Comparison of ENCODE assay signal across 8 cellular contexts in genomic region chr20:23606652-23607049, GRCh38. TPM values are rescaled to one million over a fixed set of nuclear protein-coding genes. Genes with fewer than 3 reads are reported as not detected.
DNase-seq lines count a peak whose midpoint lies in the region; ATAC-seq and TF ChIP-seq lines count a peak whose summit lies in the region.

No MANE protein-coding gene starts in this region.

- TF ChIP-seq CTCF in PC-9 (conservative IDR thresholded peaks at IDR 0.05) (peak; percentile 92), foreskin fibroblast (IDR thresholded peaks at IDR 0.05; ENCODE audit: low read depth, low read length) (peak; percentile 93), thyroid gland (IDR thresholded peaks at IDR 0.05) (peak; percentile 55 to 91 (median 68))

- no peaks in the 10 kb centered on the region for H3F3A ChIP-seq in PC-9 (ENCODE audit: insufficient read depth, low read depth)

- no TSS peak for BruUV-seq in PC-9 (replicated peaks; lab: Mats Ljungman, UMichigan)

- no peak overlapping the region for H3K27ac Mint-ChIP-seq in activated T-helper 1 cell treated with anti-CD3 and anti-CD28 coated beads, Interleukin-12 subunit alpha, Interleukin-12 subunit beta, Interleukin-2, Interleukin-4 antibody, amounts not matched to agents 30 ng/mL and 10 ng/mL and 1 ng/mL, durations not matched to agents 14 hours and 24 hours and 36 hours

- no peaks in the 10 kb centered on the region for H4K20me1 ChIP-seq in PC-9 (ENCODE audit: insufficient read depth)

- H3K9me3 ChIP-seq in PC-9 (ENCODE audit: insufficient read depth, low read depth) (no peaks in the 10 kb centered on the region), thyroid gland (no peaks in the 10 kb centered on the region)

- H3K27me3 ChIP-seq in PC-9 (ENCODE audit: insufficient read depth, low read depth), result no peaks in the 10 kb centered on the region; the same call in 1 of the 2 replicates
- no peaks in the 10 kb centered on the region for H3K27me3 ChIP-seq in thyroid gland

- no peaks in the 10 kb centered on the region for H3K36me3 Mint-ChIP-seq in activated T-helper 1 cell treated with anti-CD3 and anti-CD28 coated beads, Interleukin-12 subunit alpha, Interleukin-12 subunit beta, Interleukin-2, Interleukin-4 antibody, amounts not matched to agents 30 ng/mL and 10 ng/mL and 1 ng/mL, durations not matched to agents 14 hours and 24 hours and 36 hours (ENCODE audit: low read depth)

- H3K9me3 Mint-ChIP-seq in activated T-helper 1 cell treated with anti-CD3 and anti-CD28 coated beads, Interleukin-12 subunit alpha, Interleukin-12 subunit beta, Interleukin-2, Interleukin-4 antibody, amounts not matched to agents 30 ng/mL and 10 ng/mL and 1 ng/mL, durations not matched to agents 14 hours and 24 hours and 36 hours, result no peaks in the 10 kb centered on the region

- H3K27me3 Mint-ChIP-seq in activated T-helper 1 cell treated with anti-CD3 and anti-CD28 coated beads, Interleukin-12 subunit alpha, Interleukin-12 subunit beta, Interleukin-2, Interleukin-4 antibody, amounts not matched to agents 30 ng/mL and 10 ng/mL and 1 ng/mL, durations not matched to agents 14 hours and 24 hours and 36 hours (ENCODE audit: insufficient read depth), result peaks cover 2% of the 10 kb centered on the region

- POLR2A ChIA-PET in PC-9 (lab: Charles Lee; ENCODE audit: unreplicated experiment), result no interaction called here

- no peaks in the 10 kb centered on the region for H3K9me2 ChIP-seq in PC-9 (ENCODE audit: insufficient read depth)

- peak; percentile 62 for DNase-seq in DMS79 treated with DMSO at 0.1 percent for 48 hours (lab: John Stamatoyannopoulos, UW)
- peak; percentile 53 for DNase-seq in Jurkat, Clone E6-1 (ENCODE audit: low read depth, low spot score)
- DNase-seq in PC-9, result peak; percentile 67 to 78
- peak; percentile 44 for DNase-seq in activated T-helper 1 cell treated with anti-CD3 and anti-CD28 coated beads, Interleukin-12 subunit alpha, Interleukin-12 subunit beta, Interleukin-2, Interleukin-4 antibody, amounts not matched to agents 30 ng/mL and 10 ng/mL and 1 ng/mL, durations not matched to agents 14 hours and 24 hours and 36 hours (ENCODE audit: low spot score)
- DNase-seq in foreskin fibroblast, result peak; percentile 60 to 90
- peak in 44 of 56 donors; percentile 10 to 81 (median 41) for DNase-seq in nucleus accumbens (lab: John Stamatoyannopoulos, UW)
- peak; percentile 61 to 69 for DNase-seq in thyroid gland

- CTCF ChIA-PET in PC-9 (lab: Charles Lee), result interaction anchor here (1.2 kb wide), 1 partner anchor 165 kb away, joined by 3 read pairs; no protein-coding TSS in a partner anchor

- H3K36me3 ChIP-seq in PC-9 (ENCODE audit: low read depth), result no peaks in the 10 kb centered on the region
- H3K36me3 ChIP-seq in thyroid gland, result no peaks in the 10 kb centered on the region

- WGBS in thyroid gland, 2 donors, result 11 to 12% methylated on average over 8 to 9 of the region's 9 CpGs

- H3K4me1 ChIP-seq in PC-9 (replicated peaks; ENCODE audit: insufficient read depth), result no peaks in the 10 kb centered on the region
- no peaks in the 10 kb centered on the region for H3K4me1 ChIP-seq in thyroid gland

- ATAC-seq in GM21619 (IDR thresholded peaks at IDR 0.05; ENCODE audit: unreplicated experiment), result peak; percentile 92

- H2AFZ ChIP-seq in PC-9, result no peak overlapping the region

- no peak overlapping the region for H3K4me3 Mint-ChIP-seq in activated T-helper 1 cell treated with anti-CD3 and anti-CD28 coated beads, Interleukin-12 subunit alpha, Interleukin-12 subunit beta, Interleukin-2, Interleukin-4 antibody, amounts not matched to agents 30 ng/mL and 10 ng/mL and 1 ng/mL, durations not matched to agents 14 hours and 24 hours and 36 hours

- H3K4me2 ChIP-seq in PC-9, result peak overlapping the region; percentile 41; the same call in 1 of the 2 replicates

- H3K27ac ChIP-seq in PC-9, result no peak overlapping the region
- no peak overlapping the region for H3K27ac ChIP-seq in thyroid gland

- TF ChIP-seq POLR2A in thyroid gland (IDR thresholded peaks at IDR 0.05), result no peak

- H3K79me2 ChIP-seq in PC-9 (ENCODE audit: low read depth), result no peaks in the 10 kb centered on the region

- intact Hi-C loops in PC-9 (cut with micrococcal nuclease; ENCODE audit: unreplicated experiment), result loop anchor here (1.0 to 10.0 kb wide), 4 partner anchors 36 to 912 kb away; no protein-coding TSS in a partner anchor
- intact Hi-C loops in activated T-helper 1 cell treated with anti-CD3 and anti-CD28 coated beads, Interleukin-12 subunit alpha, Interleukin-12 subunit beta, Interleukin-2, Interleukin-4 antibody, amounts not matched to agents 30 ng/mL and 10 ng/mL and 1 ng/mL, durations not matched to agents 14 hours and 24 hours and 36 hours (cut with micrococcal nuclease), result loop anchor here (1.0 to 2.0 kb wide), 3 partner anchors 164 to 916 kb away; partner anchors contain the start of gene NXT1
- intact Hi-C loops in thyroid gland (cut with DNase I), result loop anchor here (10.0 kb wide), 1 partner anchor 162 kb away; no protein-coding TSS in a partner anchor

- no peaks in the 10 kb centered on the region for H3K4me1 Mint-ChIP-seq in activated T-helper 1 cell treated with anti-CD3 and anti-CD28 coated beads, Interleukin-12 subunit alpha, Interleukin-12 subunit beta, Interleukin-2, Interleukin-4 antibody, amounts not matched to agents 30 ng/mL and 10 ng/mL and 1 ng/mL, durations not matched to agents 14 hours and 24 hours and 36 hours (ENCODE audit: low read depth)

- H3K4me3 ChIP-seq in Jurkat, Clone E6-1 (ENCODE audit: low read length), result no peak overlapping the region
- no peak overlapping the region for H3K4me3 ChIP-seq in PC-9
- H3K4me3 ChIP-seq in foreskin fibroblast (ENCODE audit: low read depth in 1 of 2, low read length in 2 of 2), result no peak overlapping the region
- no peak overlapping the region for H3K4me3 ChIP-seq in thyroid gland (replicated peaks in 1 of 3)

RNA-seq across cellular contexts. Expression of gene CST9, which starts 0.9 kb away (rescaled TPM):
- not detected for polyA plus RNA-seq in Jurkat, Clone E6-1 (2012; ENCODE audit: insufficient read depth, insufficient read length)
- total RNA-seq in PC-9 (2021) (not detected in 2 replicates), thyroid gland (not detected)
- total RNA-seq in activated T-helper 1 cell treated with anti-CD3 and anti-CD28 coated beads, Interleukin-12 subunit alpha, Interleukin-12 subunit beta, Interleukin-2, Interleukin-4 antibody, amounts not matched to agents 30 ng/mL and 10 ng/mL and 1 ng/mL, durations not matched to agents 14 hours and 24 hours and 36 hours, result not detected in 2 replicates

RNA-seq across cellular contexts. Expression of gene CST3, which starts 31.1 kb away (rescaled TPM):
- 49.4 TPM for polyA plus RNA-seq in Jurkat, Clone E6-1 (2012; ENCODE audit: insufficient read depth, insufficient read length)
- 262 and 355 TPM in 2 replicates for total RNA-seq in PC-9 (2021)
- total RNA-seq in activated T-helper 1 cell treated with anti-CD3 and anti-CD28 coated beads, Interleukin-12 subunit alpha, Interleukin-12 subunit beta, Interleukin-2, Interleukin-4 antibody, amounts not matched to agents 30 ng/mL and 10 ng/mL and 1 ng/mL, durations not matched to agents 14 hours and 24 hours and 36 hours, result 0.31 and 0.61 TPM in 2 replicates
- total RNA-seq in thyroid gland, result 1,000 to 10,000 TPM in 2 of 4 donors, 100 to 1,000 TPM in 2; 638 to 1,425 (median 898) TPM

RNA-seq across cellular contexts. Expression of gene CST9L, which starts 38.4 kb away (rescaled TPM):
- polyA plus RNA-seq in Jurkat, Clone E6-1 (2012; ENCODE audit: insufficient read depth, insufficient read length), result not detected
- total RNA-seq in PC-9 (2021) (not detected in 2 replicates), thyroid gland (1 to 10 TPM in 1 of 4 donors, not detected in 3; 1.1 TPM)
- total RNA-seq in activated T-helper 1 cell treated with anti-CD3 and anti-CD28 coated beads, Interleukin-12 subunit alpha, Interleukin-12 subunit beta, Interleukin-2, Interleukin-4 antibody, amounts not matched to agents 30 ng/mL and 10 ng/mL and 1 ng/mL, durations not matched to agents 14 hours and 24 hours and 36 hours, result not detected in 2 replicates

Comparison
In these comparisons a context has a peak if more than half of its experiments do, and no peak if none do; other contexts are left out.
1. RNA of gene CST3, which starts 31.1 kb away (total RNA-seq): 638 to 1,425 TPM in thyroid gland and 262 to 355 TPM in PC-9; 0.31 to 0.61 TPM in activated T-helper 1 cell treated with anti-CD3 and anti-CD28 coated beads, Interleukin-12 subunit alpha, Interleukin-12 subunit beta, Interleukin-2, Interleukin-4 antibody, amounts not matched to agents 30 ng/mL and 10 ng/mL and 1 ng/mL, durations not matched to agents 14 hours and 24 hours and 36 hours; every median in the first group is over 100 times any median in the second.
2. Peak in every context shown above with its lines, with median percentiles within 50 percentile points of each other: DNase-seq and CTCF ChIP-seq.